ENCODE assay signal across 2 cellular contexts in genomic region chr9:91963711-91964240, GRCh38.
TF ChIP-seq lines count a peak whose summit lies in the region.

No MANE protein-coding gene starts in this region.

TF ChIP-seq in IMR-90, 13 proteins besides CTCF, POLR2A, EP300 and RAD21:
- TF ChIP-seq CHD1 (IDR thresholded peaks at IDR 0.05; ENCODE audit: low read depth, low read length) (no peak), NFE2L2 (IDR thresholded peaks at IDR 0.05; ENCODE audit: low read depth, low read length) (no peak), RFX5 (IDR thresholded peaks at IDR 0.05; ENCODE audit: low read depth, low read length) (no peak), ELK1 (IDR thresholded peaks at IDR 0.05; ENCODE audit: borderline replicate concordance, low read depth, low read length) (no peak), SMC3 (IDR thresholded peaks at IDR 0.05; ENCODE audit: low read depth, low read length) (no peak), CEBPB (IDR thresholded peaks at IDR 0.05; ENCODE audit: low read depth, low read length) (no peak)
- TF ChIP-seq, protein P1, sequence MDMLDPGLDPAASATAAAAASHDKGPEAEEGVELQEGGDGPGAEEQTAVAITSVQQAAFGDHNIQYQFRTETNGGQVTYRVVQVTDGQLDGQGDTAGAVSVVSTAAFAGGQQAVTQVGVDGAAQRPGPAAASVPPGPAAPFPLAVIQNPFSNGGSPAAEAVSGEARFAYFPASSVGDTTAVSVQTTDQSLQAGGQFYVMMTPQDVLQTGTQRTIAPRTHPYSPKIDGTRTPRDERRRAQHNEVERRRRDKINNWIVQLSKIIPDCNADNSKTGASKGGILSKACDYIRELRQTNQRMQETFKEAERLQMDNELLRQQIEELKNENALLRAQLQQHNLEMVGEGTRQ (IDR thresholded peaks at IDR 0.05; ENCODE audit: low read depth, low read length): no peak

TF ChIP-seq in H1, 55 proteins besides CTCF, POLR2A, EP300 and RAD21:
- TF ChIP-seq GABPA (IDR thresholded peaks at IDR 0.05; ENCODE audit: borderline replicate concordance, insufficient read depth, low read length): no peak
TF ChIP-seq in H1: peak in this region for 0.
